9 cellular contexts compared by ENCODE assay signal in the genomic region with DNA sequence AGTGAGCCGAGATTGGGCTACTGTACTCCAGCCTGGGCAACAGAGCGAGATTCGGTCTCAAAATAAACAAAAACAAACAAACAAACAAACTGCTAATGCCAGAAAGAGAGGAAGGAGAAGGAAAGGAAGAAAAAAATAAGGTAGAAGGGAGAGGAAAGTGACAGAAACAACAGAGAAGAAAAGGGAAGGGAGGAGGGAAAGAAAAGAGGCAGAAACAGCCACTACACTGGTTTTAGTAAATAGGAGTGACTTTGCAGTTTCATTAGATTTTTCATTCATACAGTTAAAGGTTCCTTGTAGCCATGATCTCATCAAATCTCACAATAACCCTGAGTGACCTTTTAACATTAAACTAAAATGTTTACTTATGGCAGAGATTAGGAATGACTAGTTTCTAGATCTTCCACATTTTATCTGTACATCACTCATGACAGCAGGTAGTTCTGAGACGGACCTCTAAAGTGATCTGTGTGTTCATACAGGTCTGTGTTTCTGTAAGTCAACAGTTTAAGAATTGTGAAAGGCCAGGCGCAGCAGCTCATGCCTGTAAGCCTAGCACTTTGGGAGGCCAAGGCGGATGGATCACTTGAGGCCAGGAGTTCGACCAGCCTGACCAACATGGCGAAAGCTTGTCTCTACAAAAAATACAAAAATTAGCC.
DNase-seq lines count a peak whose midpoint lies in the region; ATAC-seq and TF ChIP-seq lines count a peak whose summit lies in the region.
"Had no signal": no experiment of that assay in that cellular context is flagged by ENCODE, and none has a peak within 500 bp of the region (broad histone marks: within the 10 kb centered on the region; RNA-seq: fewer than 3 reads in every experiment).

No MANE protein-coding gene starts in this region.

- peaks cover 28% of the 10 kb centered on the region for H3K4me1 Mint-ChIP-seq in glutamatergic neuron (ENCODE audit: low read depth, unreplicated experiment)

- no peak for ATAC-seq in GM19035 (IDR thresholded peaks at IDR 0.05; ENCODE audit: unreplicated experiment)

- H3K27me3 ChIP-seq in stomach (no peaks in the 10 kb centered on the region), right atrium auricular region (no peaks in the 10 kb centered on the region)

- no peak for TF ChIP-seq POLR2A in stomach (IDR thresholded peaks at IDR 0.05)

- H3K27ac Mint-ChIP-seq in glutamatergic neuron (ENCODE audit: unreplicated experiment) = peak overlapping the region; percentile 33

- H3K36me3 ChIP-seq in stomach (peaks cover 0 to 16% (median 6%) of the 10 kb centered on the region in 4 donors), right atrium auricular region (no peaks in the 10 kb centered on the region)

- DNase-seq in activated CD8-positive, alpha-beta memory T cell treated with anti-CD3 and anti-CD28 coated beads for 24 hours = peak; percentile 64
- no peak for DNase-seq in activated CD8-positive, alpha-beta memory T cell treated with anti-CD3 and anti-CD28 coated beads, Interleukin-2, amount 50 U/mL, for 48 hours
- DNase-seq in glutamatergic neuron (no peak), stomach (no peak), middle frontal gyrus (ENCODE audit: extremely low spot score, low spot score) (no peak), right atrium auricular region (ENCODE audit: low spot score) (no peak)
- DNase-seq: nucleus accumbens had no signal

- peaks cover 3% of the 10 kb centered on the region for H3K27me3 Mint-ChIP-seq in glutamatergic neuron (ENCODE audit: unreplicated experiment)

- peak overlapping the region; percentile 8; the same call in 1 of the 2 replicates for H3K27ac ChIP-seq in VCaP
- H3K27ac ChIP-seq in stomach = peak overlapping the region; percentile 23 to 82 (median 72)
- H3K27ac ChIP-seq in right atrium auricular region = peak overlapping the region in 1 of 2 donors; percentile 31

- H3K4me1 ChIP-seq in stomach (peaks cover 30 to 94% (median 68%) of the 10 kb centered on the region in 4 donors), right atrium auricular region (peaks cover 0 to 79% of the 10 kb centered on the region in 2 donors)

- intact Hi-C loops in stomach (cut with DNase I; ENCODE audit: low total_unique reads) = no loop called here

- H3K4me3 ChIP-seq in stomach (no peak overlapping the region), right atrium auricular region (no peak overlapping the region)

- 63 to 80% (median 71%) methylated on average over 8 of the region's 8 CpGs for WGBS in stomach, 5 donors

- TF ChIP-seq CTCF in VCaP (conservative IDR thresholded peaks at IDR 0.05) = no peak
- TF ChIP-seq CTCF in glutamatergic neuron (IDR thresholded peaks at IDR 0.05; ENCODE audit: partially characterized antibody, unreplicated experiment) = no peak
- no peak for TF ChIP-seq CTCF in stomach (IDR thresholded peaks at IDR 0.05)
- no peak for TF ChIP-seq CTCF in right atrium auricular region (IDR thresholded peaks at IDR 0.05)

- peaks cover 2% of the 10 kb centered on the region for H3K9me3 Mint-ChIP-seq in glutamatergic neuron (ENCODE audit: unreplicated experiment)

- no peaks in the 10 kb centered on the region for H3K36me3 Mint-ChIP-seq in glutamatergic neuron (ENCODE audit: unreplicated experiment)

- H3K9me3 ChIP-seq in stomach = no peaks in the 10 kb centered on the region
- no peaks in the 10 kb centered on the region for H3K9me3 ChIP-seq in right atrium auricular region

- no peak overlapping the region for H3K4me3 Mint-ChIP-seq in glutamatergic neuron (ENCODE audit: unreplicated experiment)

- TF ChIP-seq EP300 in stomach (IDR thresholded peaks at IDR 0.05) = no peak
